Comparison of ENCODE assay signal across 12 cellular contexts in genomic region chr18:25229080-25229479, GRCh38.
DNase-seq lines count a peak whose midpoint lies in the region; ATAC-seq and TF ChIP-seq lines count a peak whose summit lies in the region.
"Had no signal": no experiment of that assay in that cellular context is flagged by ENCODE, and none has a peak within 500 bp of the region (broad histone marks: within the 10 kb centered on the region; RNA-seq: fewer than 3 reads in every experiment).

No MANE protein-coding gene starts in this region.

- H3K4me1 Mint-ChIP-seq in endothelial cell (ENCODE audit: unreplicated experiment) (peaks cover 82% of the 10 kb centered on the region), MCF 10A (ENCODE audit: insufficient read depth, unreplicated experiment) (no peaks in the 10 kb centered on the region)
- H3K4me1 Mint-ChIP-seq in activated CD8-positive, alpha-beta memory T cell treated with anti-CD3 and anti-CD28 coated beads, Interleukin-2, amount 10 ng/mL, durations not matched to agents 7 days and 5 days, result no peaks in the 10 kb centered on the region

- TF ChIP-seq CTCF in endothelial cell (IDR thresholded peaks at IDR 0.05; ENCODE audit: unreplicated experiment) (no peak), MCF 10A (IDR thresholded peaks at IDR 0.05; ENCODE audit: unreplicated experiment) (no peak)

- peak overlapping the region; percentile 58 for H3K4me3 Mint-ChIP-seq in endothelial cell (ENCODE audit: unreplicated experiment)
- H3K4me3 Mint-ChIP-seq in activated CD8-positive, alpha-beta memory T cell treated with anti-CD3 and anti-CD28 coated beads, Interleukin-2, amount 10 ng/mL, durations not matched to agents 7 days and 5 days, result no peak overlapping the region
- H3K4me3 Mint-ChIP-seq in MCF 10A (ENCODE audit: unreplicated experiment), result no peak overlapping the region
- H3K4me3 Mint-ChIP-seq: GM23338 had no signal

- peak in 2 of 3 experiments; percentile 34 to 43 for DNase-seq in NCI-H1417 (lab: John Stamatoyannopoulos, UW)
- DNase-seq in NCI-H1417 treated with DMSO at 0.1 percent for 48 hours (lab: John Stamatoyannopoulos, UW), result no peak
- DNase-seq in NCI-H748 treated with DMSO at 0.1 percent for 48 hours (lab: John Stamatoyannopoulos, UW), result peak; percentile 18
- peak; percentile 60 for DNase-seq in endothelial cell (ENCODE audit: low spot score)
- DNase-seq in activated CD8-positive, alpha-beta memory T cell treated with anti-CD3 and anti-CD28 coated beads, Interleukin-2, amount 10 ng/mL, durations not matched to agents 7 days and 5 days, result no peak
- DNase-seq in MCF 10A (ENCODE audit: unreplicated experiment), result no peak
- DNase-seq: ACHN; psoas muscle; stimulated activated CD8-positive, alpha-beta memory T cell treated with anti-CD3 and anti-CD28 coated beads, Interleukin-4, amount 100 ng/mL, for 48 hours had no signal

- no TSS peak for BruUV-seq in MCF 10A (replicated peaks; lab: Mats Ljungman, UMichigan)

- H3K27ac ChIP-seq in skin epidermis, result peak overlapping the region in 11 of 21 experiments; percentile 7 to 82 (median 53)

- CTCF ChIA-PET in activated CD8-positive, alpha-beta memory T cell treated with anti-CD3 and anti-CD28 coated beads, Interleukin-2, amount 10 ng/mL, durations not matched to agents 7 days and 5 days (lab: Charles Lee), result no interaction called here
- CTCF ChIA-PET in MCF 10A (lab: Yijun Ruan, JAX), result no interaction called here

- no peak for ATAC-seq in activated CD8-positive, alpha-beta memory T cell treated with anti-CD3 and anti-CD28 coated beads, Interleukin-2, amount 10 ng/mL, durations not matched to agents 7 days and 5 days
- no peak for ATAC-seq in HG03439 (IDR thresholded peaks at IDR 0.05; ENCODE audit: unreplicated experiment)
- ATAC-seq: GM23338, psoas muscle had no signal

- H3K27me3 Mint-ChIP-seq in endothelial cell (ENCODE audit: unreplicated experiment), result peaks cover 9% of the 10 kb centered on the region
- no peaks in the 10 kb centered on the region for H3K27me3 Mint-ChIP-seq in activated CD8-positive, alpha-beta memory T cell treated with anti-CD3 and anti-CD28 coated beads, Interleukin-2, amount 10 ng/mL, durations not matched to agents 7 days and 5 days
- no peaks in the 10 kb centered on the region for H3K27me3 Mint-ChIP-seq in MCF 10A (ENCODE audit: insufficient read depth, unreplicated experiment)

- H3K27ac Mint-ChIP-seq in endothelial cell (ENCODE audit: unreplicated experiment), result peak overlapping the region; percentile 96
- H3K27ac Mint-ChIP-seq in activated CD8-positive, alpha-beta memory T cell treated with anti-CD3 and anti-CD28 coated beads, Interleukin-2, amount 10 ng/mL, durations not matched to agents 7 days and 5 days, result no peak overlapping the region
- H3K27ac Mint-ChIP-seq in MCF 10A (ENCODE audit: low read depth, unreplicated experiment), result no peak overlapping the region

- intact Hi-C loops in MCF 10A (cut with micrococcal nuclease), result no loop called here

- H3K9me3 Mint-ChIP-seq in endothelial cell (ENCODE audit: unreplicated experiment) (no peaks in the 10 kb centered on the region), MCF 10A (ENCODE audit: unreplicated experiment) (no peaks in the 10 kb centered on the region)
- peaks cover 5% of the 10 kb centered on the region for H3K9me3 Mint-ChIP-seq in activated CD8-positive, alpha-beta memory T cell treated with anti-CD3 and anti-CD28 coated beads, Interleukin-2, amount 10 ng/mL, durations not matched to agents 7 days and 5 days (ENCODE audit: low read depth)
- H3K9me3 Mint-ChIP-seq: GM23338 had no signal

- no peak overlapping the region for H3K4me3 ChIP-seq in skin epidermis
- H3K4me3 ChIP-seq: GM23338, psoas muscle had no signal

- peaks cover 46% of the 10 kb centered on the region for H3K36me3 Mint-ChIP-seq in endothelial cell (ENCODE audit: low read depth, unreplicated experiment)
- no peaks in the 10 kb centered on the region for H3K36me3 Mint-ChIP-seq in activated CD8-positive, alpha-beta memory T cell treated with anti-CD3 and anti-CD28 coated beads, Interleukin-2, amount 10 ng/mL, durations not matched to agents 7 days and 5 days
- H3K36me3 Mint-ChIP-seq in MCF 10A (ENCODE audit: insufficient read depth, unreplicated experiment), result no peaks in the 10 kb centered on the region

- POLR2A ChIA-PET in MCF 10A (lab: Yijun Ruan, JAX), result no interaction called here

Comparison
In these comparisons a context has a peak if more than half of its experiments do, and no peak if none do; other contexts are left out.
1. DNase-seq: peak in NCI-H1417 (2 of 3), NCI-H748 treated with DMSO at 0.1 percent for 48 hours (single experiment) and endothelial cell (single experiment); none in NCI-H1417 treated with DMSO at 0.1 percent for 48 hours (single experiment), activated CD8-positive, alpha-beta memory T cell treated with anti-CD3 and anti-CD28 coated beads, Interleukin-2, amount 10 ng/mL, durations not matched to agents 7 days and 5 days (single experiment) and MCF 10A (single experiment).